In the genomic region with DNA sequence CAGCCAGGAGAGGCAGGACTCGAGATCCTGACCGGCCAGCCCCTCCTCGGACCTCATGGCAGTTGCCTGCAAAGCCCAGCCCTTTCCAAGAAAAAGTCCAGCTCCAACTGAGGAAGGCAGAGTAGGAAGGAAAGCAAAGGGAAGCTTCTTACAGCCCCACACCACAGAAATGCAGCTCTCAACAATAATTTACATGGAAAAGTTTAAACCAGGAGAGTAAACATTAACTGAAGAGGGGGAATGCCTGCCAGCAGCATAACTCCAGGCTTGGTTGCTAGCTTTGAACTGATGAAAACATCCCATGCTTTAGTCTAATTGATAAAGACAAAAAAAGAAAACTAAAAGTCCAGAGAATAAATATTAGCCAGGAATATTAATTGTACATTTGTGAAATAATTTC, we compare ENCODE assay signal across 15 cellular contexts.
"Had no signal": no experiment of that assay in that cellular context is flagged by ENCODE, and none has a peak within 500 bp of the region (broad histone marks: within the 10 kb centered on the region; RNA-seq: fewer than 3 reads in every experiment).

No MANE protein-coding gene starts in this region.

- DNase-seq: caudate nucleus; colonic mucosa; dermis blood vessel endothelial cell; erythroblast; foreskin keratinocyte; head of caudate nucleus; left ventricle myocardium superior; naive thymus-derived CD4-positive, alpha-beta T cell; right lobe of liver; stimulated activated CD4-positive, alpha-beta T cell treated with anti-CD3 and anti-CD28 coated beads, Interleukin-4, amount 100 ng/mL, for 1 hour; stimulated activated naive CD4-positive, alpha-beta T cell; stomach; trophoblast cell had no signal

- H3K36me3 Mint-ChIP-seq: naive thymus-derived CD4-positive, alpha-beta T cell had no signal

- H3K4me3 ChIP-seq: colonic mucosa, hepatocyte, lung, right lobe of liver, stomach had no signal

- H3K4me2 ChIP-seq: hepatocyte had no signal

- ATAC-seq: foreskin keratinocyte; left ventricle myocardium superior; naive thymus-derived CD4-positive, alpha-beta T cell; right lobe of liver had no signal

- H3K9me3 Mint-ChIP-seq: naive thymus-derived CD4-positive, alpha-beta T cell had no signal

- H3K4me3 Mint-ChIP-seq: naive thymus-derived CD4-positive, alpha-beta T cell had no signal

- H3K27ac ChIP-seq: colonic mucosa, foreskin keratinocyte, hepatocyte, right lobe of liver, stomach had no signal

- H2AFZ ChIP-seq: hepatocyte had no signal

- H3K79me2 ChIP-seq: hepatocyte had no signal

- H3K27me3 ChIP-seq: colonic mucosa, foreskin keratinocyte, hepatocyte, right lobe of liver had no signal

- H3K4me1 ChIP-seq: colonic mucosa, foreskin keratinocyte, right lobe of liver had no signal

- H3K9me3 ChIP-seq: colonic mucosa, right lobe of liver, stomach had no signal

- H3K36me3 ChIP-seq: colonic mucosa, right lobe of liver, stomach had no signal
